Comparison of ENCODE assay signal across 8 cellular contexts in the genomic region with DNA sequence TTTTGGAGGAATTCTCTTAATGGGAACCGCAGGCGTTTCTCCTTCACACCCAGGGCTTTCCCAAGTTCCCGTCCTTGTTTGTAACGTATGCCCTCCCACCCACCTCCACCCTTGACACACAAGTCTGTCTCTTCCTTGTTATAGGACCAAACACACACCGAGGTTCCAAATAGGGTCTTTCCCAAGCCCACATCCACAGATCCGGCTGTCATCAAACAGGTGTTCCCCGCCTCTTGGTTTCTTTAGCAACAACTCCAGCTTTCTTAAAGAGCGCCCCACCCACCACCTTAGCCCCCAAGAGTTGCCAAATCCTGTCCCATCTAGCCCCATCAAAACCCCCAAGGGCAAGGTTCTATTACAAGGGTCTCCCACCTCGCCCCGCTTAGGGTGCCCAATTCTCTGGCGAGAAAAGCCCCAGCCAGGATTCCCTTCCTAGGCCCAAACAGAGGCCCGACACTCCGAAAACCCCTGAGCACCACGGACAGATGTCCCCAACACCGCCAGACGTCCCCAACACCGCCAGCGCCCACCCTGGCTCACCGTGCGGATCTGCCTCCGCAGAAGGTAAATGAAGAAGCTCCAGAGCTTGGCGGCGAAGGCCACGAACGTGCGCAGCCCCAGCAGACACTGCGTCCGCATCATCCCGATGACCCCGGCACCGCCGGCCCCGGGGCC. TPM values are rescaled to one million over a fixed set of nuclear protein-coding genes. Genes with fewer than 3 reads are reported as not detected.
DNase-seq lines count a peak whose midpoint lies in the region; TF ChIP-seq lines count a peak whose summit lies in the region.

No MANE protein-coding gene starts in this region.

- no peak for TF ChIP-seq EP300 in esophagus muscularis mucosa (IDR thresholded peaks at IDR 0.05)

- H2AK5ac ChIP-seq in trophoblast cell (ENCODE audit: low read length) = peak overlapping the region; percentile 98

- peak overlapping the region; percentile 99 for H2BK120ac ChIP-seq in trophoblast cell (ENCODE audit: insufficient read depth, low read length, poor library complexity)

- H3K4ac ChIP-seq in trophoblast cell (ENCODE audit: low read depth, low read length) = peak overlapping the region; percentile 99

- H4K91ac ChIP-seq in trophoblast cell (ENCODE audit: low read depth, low read length) = peak overlapping the region; percentile 99

- H2BK12ac ChIP-seq in trophoblast cell (ENCODE audit: low read length) = no peak overlapping the region

- H2BK5ac ChIP-seq in trophoblast cell (ENCODE audit: low read depth, low read length, poor library complexity) = peak overlapping the region; percentile 94

- H3K27ac ChIP-seq in Peyer's patch (peak overlapping the region; percentile 98 to 100 (median 98)), esophagus muscularis mucosa (replicated peaks in 1 of 4) (peak overlapping the region; percentile 98 to 100 (median 99)), trophoblast cell (ENCODE audit: low read depth, low read length) (peak overlapping the region; percentile 100)

- H3K23ac ChIP-seq in trophoblast cell (ENCODE audit: low read length) = peak overlapping the region; percentile 98

- H3K18ac ChIP-seq in trophoblast cell (ENCODE audit: low read length) = peak overlapping the region; percentile 98

- intact Hi-C loops in esophagus muscularis mucosa (cut with DNase I) = loop anchor here (10.0 kb wide), 1 partner anchor 304 kb away; a partner anchor contains a TSS

- H3K36me3 ChIP-seq in GM06990 (ENCODE audit: control insufficient read depth, insufficient read depth, low read length) = peaks cover 12% of the 10 kb centered on the region
- H3K36me3 ChIP-seq in Peyer's patch = peaks cover 0 to 30% (median 0%) of the 10 kb centered on the region in 3 donors
- peaks cover 23 to 34% (median 32%) of the 10 kb centered on the region in 4 donors for H3K36me3 ChIP-seq in esophagus muscularis mucosa
- peaks cover 14 to 25% of the 10 kb centered on the region in 2 experiments for H3K36me3 ChIP-seq in trophoblast cell (ENCODE audit: control insufficient read depth in 1 of 2, insufficient read depth in 2 of 2, low read length in 2 of 2)

- H3K4me3 ChIP-seq in GM06990 (replicated peaks; ENCODE audit: low read depth, low read length) = peak overlapping the region; percentile 92
- H3K4me3 ChIP-seq in Peyer's patch = peak overlapping the region; percentile 82 to 100 (median 88)
- peak overlapping the region; percentile 78 to 98 (median 96) for H3K4me3 ChIP-seq in esophagus muscularis mucosa
- peak overlapping the region; percentile 98 for H3K4me3 ChIP-seq in trophoblast cell (ENCODE audit: low read depth, low read length)

- H3K27me3 ChIP-seq in GM06990 (replicated peaks; ENCODE audit: control insufficient read depth, insufficient read depth, low read length) (no peaks in the 10 kb centered on the region), Peyer's patch (no peaks in the 10 kb centered on the region), esophagus muscularis mucosa (no peaks in the 10 kb centered on the region), trophoblast cell (ENCODE audit: insufficient read depth, low read length) (no peaks in the 10 kb centered on the region)

- H3K4me2 ChIP-seq in trophoblast cell (ENCODE audit: low read length) = peak overlapping the region; percentile 97

- no peak for TF ChIP-seq POLR2A in Peyer's patch (IDR thresholded peaks at IDR 0.05)
- TF ChIP-seq POLR2A in esophagus muscularis mucosa (IDR thresholded peaks at IDR 0.05; ENCODE audit: low read depth) = no peak

- H2AFZ ChIP-seq in trophoblast cell (ENCODE audit: insufficient read depth, low read length, poor library complexity) = peak overlapping the region; percentile 83

- peak overlapping the region; percentile 99 for H3K14ac ChIP-seq in trophoblast cell (ENCODE audit: low read length)

- WGBS in esophagus muscularis mucosa = under 1% methylated on average over 9 of the region's 33 CpGs
- WGBS in trophoblast cell (ENCODE audit: extremely low coverage, insufficient coverage, insufficient read length) = no CpG with 5 or more reads among the region's 33 CpGs

- H3K9ac ChIP-seq in trophoblast cell (ENCODE audit: low read length) = peak overlapping the region; percentile 98

- H4K12ac ChIP-seq in trophoblast cell (ENCODE audit: low read depth, low read length) = peak overlapping the region; percentile 93

- H3K79me1 ChIP-seq in trophoblast cell (ENCODE audit: low read length) = peaks cover 17% of the 10 kb centered on the region

- DNase-seq in GM06990 (ENCODE audit: extremely low read depth, insufficient read length) (no peak), Peyer's patch (no peak), esophagus muscularis mucosa (ENCODE audit: extremely low spot score) (no peak), trophoblast cell (no peak), GM19238 (ENCODE audit: insufficient read length, low spot score) (no peak), cerebellar nuclear complex (lab: John Stamatoyannopoulos, UW) (no peak), NCI-H226 (no peak), mesenteric fat pad (ENCODE audit: low spot score) (no peak)

- H3K4me1 ChIP-seq in Peyer's patch = peaks cover 0 to 33% (median 16%) of the 10 kb centered on the region in 4 donors
- H3K4me1 ChIP-seq in esophagus muscularis mucosa = peaks cover 36 to 52% (median 45%) of the 10 kb centered on the region in 4 donors
- peaks cover 6 to 10% of the 10 kb centered on the region in 2 experiments for H3K4me1 ChIP-seq in trophoblast cell (ENCODE audit: control insufficient read depth in 1 of 2, insufficient read depth in 2 of 2, low read length in 2 of 2)

- H3K9me3 ChIP-seq in Peyer's patch = no peaks in the 10 kb centered on the region
- no peaks in the 10 kb centered on the region for H3K9me3 ChIP-seq in esophagus muscularis mucosa
- H3K9me3 ChIP-seq in trophoblast cell (ENCODE audit: insufficient read depth, low read depth, low read length) = peaks cover 1% of the 10 kb centered on the region

- TF ChIP-seq CTCF in GM06990 (IDR thresholded peaks at IDR 0.05; ENCODE audit: insufficient read depth, low read length, poor library complexity, severe bottlenecking) (no peak), Peyer's patch (IDR thresholded peaks at IDR 0.05) (no peak), esophagus muscularis mucosa (IDR thresholded peaks at IDR 0.05) (no peak)

- H3K79me2 ChIP-seq in trophoblast cell (ENCODE audit: control insufficient read depth, insufficient read depth, low read length, poor library complexity) = peaks cover 30% of the 10 kb centered on the region

- H4K8ac ChIP-seq in trophoblast cell (ENCODE audit: low read depth, low read length) = peak overlapping the region; percentile 95

RNA-seq across cellular contexts. Expression of a gene that starts 0.7 kb away (rescaled TPM):
- total RNA-seq in Peyer's patch (10 to 100 TPM; 55.3 to 86.9 (median 76.4) TPM), esophagus muscularis mucosa (10 to 100 TPM; 41.5 to 66.5 (median 46.6) TPM), mesenteric fat pad (120 TPM)
- polyA plus RNA-seq in trophoblast cell (2013) = 137 and 140 TPM in 2 replicates

RNA-seq across cellular contexts. Expression of a gene that starts 1.2 kb away (rescaled TPM):
- total RNA-seq in Peyer's patch (10 to 100 TPM; 15.1 to 75.1 (median 29.0) TPM), esophagus muscularis mucosa (10 to 100 TPM; 24.9 to 33.3 (median 27.8) TPM), mesenteric fat pad (44.1 TPM)
- 47.1 and 48.7 TPM in 2 replicates for polyA plus RNA-seq in trophoblast cell (2013)

RNA-seq across cellular contexts. Expression of a gene that starts 8.5 kb away (rescaled TPM):
- total RNA-seq in Peyer's patch (100 to 1,000 TPM; 288 to 521 (median 367) TPM), esophagus muscularis mucosa (100 to 1,000 TPM; 360 to 524 (median 408) TPM), mesenteric fat pad (468 TPM)
- polyA plus RNA-seq in trophoblast cell (2013) = 1,014 and 1,021 TPM in 2 replicates

RNA-seq across cellular contexts. Expression of a gene that starts 11.5 kb away (rescaled TPM):
- total RNA-seq in Peyer's patch (1,000 to 10,000 TPM in 1 of 4 donors, 100 to 1,000 TPM in 2, 10 to 100 TPM in 1; 80.0 to 1,052 (median 864) TPM), esophagus muscularis mucosa (1 to 10 TPM; 1.7 to 3.4 (median 2.1) TPM), mesenteric fat pad (5.6 TPM)
- 109 and 117 TPM in 2 replicates for polyA plus RNA-seq in trophoblast cell (2013)

RNA-seq across cellular contexts. Expression of a gene that starts 11.5 kb away (rescaled TPM):
- total RNA-seq in Peyer's patch = 10 to 100 TPM; 22.2 to 38.8 (median 35.1) TPM
- 10 to 100 TPM; 21.6 to 38.1 (median 24.8) TPM for total RNA-seq in esophagus muscularis mucosa
- 127 and 128 TPM in 2 replicates for polyA plus RNA-seq in trophoblast cell (2013)
- 47.4 TPM for total RNA-seq in mesenteric fat pad
